ENCODE assay signal across 1 cellular context in genomic region chr22:19176175-19176630, GRCh38.
TF ChIP-seq lines count a peak whose summit lies in the region.

No MANE protein-coding gene starts in this region.

TF ChIP-seq in liver, 16 proteins besides CTCF, POLR2A, EP300 and RAD21:
- TF ChIP-seq GABPA (IDR thresholded peaks at IDR 0.05 in 1 of 2, conservative IDR thresholded peaks at IDR 0.05 in 1 of 2) = no peak
- TF ChIP-seq FOXA1 (IDR thresholded peaks at IDR 0.05) = no peak
- no peak for TF ChIP-seq REST (IDR thresholded peaks at IDR 0.05)
- TF ChIP-seq SP1 (IDR thresholded peaks at IDR 0.05) = no peak
- no peak for TF ChIP-seq YY1 (IDR thresholded peaks at IDR 0.05)
- no peak for TF ChIP-seq HNF4A (conservative IDR thresholded peaks at IDR 0.05)
